In genomic region chr15:96409231-96410138, GRCh38 we compare ENCODE assay signal across 1 cellular context.
TF ChIP-seq lines count a peak whose summit lies in the region.

No MANE protein-coding gene starts in this region.

TF ChIP-seq in K562, 482 proteins besides CTCF, POLR2A, EP300 and RAD21 (continued from another document):
- TF ChIP-seq ZNF592 (IDR thresholded peaks at IDR 0.05) (no peak), ZNF408 (CRISPR knock-in tag; IDR thresholded peaks at IDR 0.05; ENCODE audit: low read depth) (no peak), ZFP36 (IDR thresholded peaks at IDR 0.05; ENCODE audit: low read depth, low read length, partially characterized antibody) (peak; percentile 4), IRF2 (CRISPR knock-in tag; IDR thresholded peaks at IDR 0.05) (no peak), NCOA4 (IDR thresholded peaks at IDR 0.05; ENCODE audit: partially characterized antibody) (no peak), ZBTB7A (IDR thresholded peaks at IDR 0.05; ENCODE audit: borderline replicate concordance, control insufficient read depth, low read depth, low read length) (peak; percentile 43; the same call in 1 of the 2 replicates), ZZZ3 (IDR thresholded peaks at IDR 0.05) (no peak), PURB (CRISPR knock-in tag; IDR thresholded peaks at IDR 0.05; ENCODE audit: low read depth) (no peak), ZNF124 (CRISPR knock-in tag; IDR thresholded peaks at IDR 0.05) (no peak), NFATC3 (IDR thresholded peaks at IDR 0.05) (no peak), PRPF4 (IDR thresholded peaks at IDR 0.05; ENCODE audit: insufficient read depth, low read depth, low read length, poor library complexity, severe bottlenecking) (no peak), MED1 (CRISPR knock-in tag; IDR thresholded peaks at IDR 0.05; ENCODE audit: borderline replicate concordance) (no peak)
